ENCODE assay signal across 8 cellular contexts in the genomic region with DNA sequence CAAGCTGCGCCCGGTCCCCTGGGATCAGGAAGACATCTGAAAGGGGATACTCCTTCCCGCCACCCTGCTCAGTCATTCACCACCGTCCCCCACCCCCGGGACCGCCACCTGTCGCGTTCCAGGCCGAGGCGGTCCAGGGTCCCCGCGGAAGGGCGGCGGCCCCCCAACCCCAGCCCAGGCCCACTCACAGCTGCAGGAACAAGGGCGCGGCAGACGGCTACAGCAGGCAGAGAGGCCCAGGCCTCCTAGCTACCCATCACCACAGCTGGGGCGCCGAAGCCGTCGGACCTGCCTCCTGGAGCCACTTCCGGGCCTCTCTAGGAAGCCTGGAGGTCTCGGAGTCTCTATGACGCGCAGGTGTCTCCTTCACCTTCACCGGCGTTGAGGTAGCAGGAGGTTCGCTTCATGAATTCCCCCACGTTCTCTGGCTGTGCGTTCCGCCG. TPM values are rescaled to one million over a fixed set of nuclear protein-coding genes. Genes with fewer than 3 reads are reported as not detected.
DNase-seq lines count a peak whose midpoint lies in the region; ATAC-seq and TF ChIP-seq lines count a peak whose summit lies in the region.

A gene with protein sequence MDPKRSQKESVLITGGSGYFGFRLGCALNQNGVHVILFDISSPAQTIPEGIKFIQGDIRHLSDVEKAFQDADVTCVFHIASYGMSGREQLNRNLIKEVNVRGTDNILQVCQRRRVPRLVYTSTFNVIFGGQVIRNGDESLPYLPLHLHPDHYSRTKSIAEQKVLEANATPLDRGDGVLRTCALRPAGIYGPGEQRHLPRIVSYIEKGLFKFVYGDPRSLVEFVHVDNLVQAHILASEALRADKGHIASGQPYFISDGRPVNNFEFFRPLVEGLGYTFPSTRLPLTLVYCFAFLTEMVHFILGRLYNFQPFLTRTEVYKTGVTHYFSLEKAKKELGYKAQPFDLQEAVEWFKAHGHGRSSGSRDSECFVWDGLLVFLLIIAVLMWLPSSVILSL (minus strand): TSS at position 272 of the 443 bp plus-strand sequence. CDS start 10,612 bp downstream, outside the sequence.

- TF ChIP-seq CTCF in type B pancreatic cell (conservative IDR thresholded peaks at IDR 0.05), result no peak

- DNase-seq in RPMI7951 (ENCODE audit: low read depth) (peak; percentile 24), memory B cell (ENCODE audit: low spot score in 2 of 2) (peak; percentile 69 to 74), type B pancreatic cell (ENCODE audit: extremely low spot score, unreplicated experiment) (no peak), superior temporal gyrus (ENCODE audit: extremely low spot score) (no peak)
- DNase-seq in activated naive CD4-positive, alpha-beta T cell treated with anti-CD3 and anti-CD28 coated beads, Interleukin-2, amount 50 U/mL, for 72 hours (ENCODE audit: low spot score in 2 of 2), result peak in 1 of 2 donors; percentile 73
- DNase-seq in stimulated activated naive B cell treated with anti-CD40 and anti-IgM and Interleukin-4, amounts not matched to agents 10 μg/mL and 1 μg/mL and 100 μg/mL, for 72 hours, result peak; percentile 76

- H3K27me3 Mint-ChIP-seq in memory B cell, result peaks cover 2% of the 10 kb centered on the region
- H3K27me3 Mint-ChIP-seq in stimulated activated naive B cell treated with anti-CD40 and anti-IgM and Interleukin-4, amounts not matched to agents 10 μg/mL and 1 μg/mL and 100 μg/mL, for 72 hours, result peaks cover 0 to 15% of the 10 kb centered on the region in 2 donors
- H3K27me3 Mint-ChIP-seq in type B pancreatic cell, result peaks cover 3% of the 10 kb centered on the region

- H3K4me3 Mint-ChIP-seq in memory B cell, result peak within 1 kb of the TSS; percentile 82
- H3K4me3 Mint-ChIP-seq in stimulated activated naive B cell treated with anti-CD40 and anti-IgM and Interleukin-4, amounts not matched to agents 10 μg/mL and 1 μg/mL and 100 μg/mL, for 72 hours, result peak within 1 kb of the TSS; percentile 88 to 91
- H3K4me3 Mint-ChIP-seq in type B pancreatic cell, result no peak within 1 kb of the TSS

- peak within 1 kb of the TSS; percentile 72 to 93 for H3K27ac Mint-ChIP-seq in activated naive CD4-positive, alpha-beta T cell treated with anti-CD3 and anti-CD28 coated beads, Interleukin-2, amount 50 U/mL, for 72 hours
- H3K27ac Mint-ChIP-seq in memory B cell (peak within 1 kb of the TSS; percentile 68), type B pancreatic cell (no peak within 1 kb of the TSS)
- H3K27ac Mint-ChIP-seq in stimulated activated naive B cell treated with anti-CD40 and anti-IgM and Interleukin-4, amounts not matched to agents 10 μg/mL and 1 μg/mL and 100 μg/mL, for 72 hours, result peak within 1 kb of the TSS; percentile 94

- peaks cover 14% of the 10 kb centered on the region for H3K4me1 Mint-ChIP-seq in memory B cell
- peaks cover 9 to 15% of the 10 kb centered on the region in 2 donors for H3K4me1 Mint-ChIP-seq in stimulated activated naive B cell treated with anti-CD40 and anti-IgM and Interleukin-4, amounts not matched to agents 10 μg/mL and 1 μg/mL and 100 μg/mL, for 72 hours
- no peaks in the 10 kb centered on the region for H3K4me1 Mint-ChIP-seq in type B pancreatic cell (ENCODE audit: unreplicated experiment)

- peaks cover 6 to 15% of the 10 kb centered on the region in 2 donors for H3K9me3 Mint-ChIP-seq in activated naive CD4-positive, alpha-beta T cell treated with anti-CD3 and anti-CD28 coated beads, Interleukin-2, amount 50 U/mL, for 72 hours
- peaks cover 5% of the 10 kb centered on the region for H3K9me3 Mint-ChIP-seq in memory B cell
- H3K9me3 Mint-ChIP-seq in stimulated activated naive B cell treated with anti-CD40 and anti-IgM and Interleukin-4, amounts not matched to agents 10 μg/mL and 1 μg/mL and 100 μg/mL, for 72 hours, result peaks cover 18 to 24% of the 10 kb centered on the region in 2 donors
- H3K9me3 Mint-ChIP-seq in type B pancreatic cell, result peaks cover 7% of the 10 kb centered on the region

- peaks cover 24 to 43% of the 10 kb centered on the region in 2 donors for H3K36me3 Mint-ChIP-seq in activated naive CD4-positive, alpha-beta T cell treated with anti-CD3 and anti-CD28 coated beads, Interleukin-2, amount 50 U/mL, for 72 hours
- peaks cover 14% of the 10 kb centered on the region for H3K36me3 Mint-ChIP-seq in memory B cell
- H3K36me3 Mint-ChIP-seq in stimulated activated naive B cell treated with anti-CD40 and anti-IgM and Interleukin-4, amounts not matched to agents 10 μg/mL and 1 μg/mL and 100 μg/mL, for 72 hours, result peaks cover 31 to 38% of the 10 kb centered on the region in 2 donors
- H3K36me3 Mint-ChIP-seq in type B pancreatic cell, result no peaks in the 10 kb centered on the region

- ATAC-seq in GM18873 (IDR thresholded peaks at IDR 0.05; ENCODE audit: low FRiP score, unreplicated experiment) (peak; percentile 83), HG03135 (IDR thresholded peaks at IDR 0.05; ENCODE audit: unreplicated experiment) (peak; percentile 87), memory B cell (ENCODE audit: low read depth) (peak; percentile 96)
- ATAC-seq in activated naive CD4-positive, alpha-beta T cell treated with anti-CD3 and anti-CD28 coated beads, Interleukin-2, amount 50 U/mL, for 72 hours, result peak; percentile 17 to 93
- ATAC-seq in stimulated activated naive B cell treated with anti-CD40 and anti-IgM and Interleukin-4, amounts not matched to agents 10 μg/mL and 1 μg/mL and 100 μg/mL, for 72 hours (replicated peaks), result peak; percentile 99

RNA-seq across cellular contexts. Expression of the gene that starts here (rescaled TPM):
- total RNA-seq in RPMI7951 (2014; rRNA removed; shearing (Covaris generic)), result 1.6 and 1.8 TPM in 2 replicates
- 10 to 100 TPM in 1 of 2 donors, under 1 TPM in 1; 0.07 to 11.0 TPM for total RNA-seq in activated naive CD4-positive, alpha-beta T cell treated with anti-CD3 and anti-CD28 coated beads, Interleukin-2, amount 50 U/mL, for 72 hours
- 0.02 TPM in 1 of 2 replicates, not detected in the other for total RNA-seq in type B pancreatic cell (ENCODE audit: low replicate concordance)

Comparison
In these comparisons a context has a peak if more than half of its experiments do, and no peak if none do; other contexts are left out.
1. DNase-seq: peak in RPMI7951 (single experiment), memory B cell (2 of 2) and stimulated activated naive B cell treated with anti-CD40 and anti-IgM and Interleukin-4, amounts not matched to agents 10 μg/mL and 1 μg/mL and 100 μg/mL, for 72 hours (single experiment); none in type B pancreatic cell (single experiment) and superior temporal gyrus (single experiment).
2. Peak in every context shown above with its lines, with median percentiles within 50 percentile points of each other: ATAC-seq.